In genomic region chr7:1365846-1366245, GRCh38 we compare ENCODE assay signal across 21 cellular contexts.
DNase-seq lines count a peak whose midpoint lies in the region; ATAC-seq and TF ChIP-seq lines count a peak whose summit lies in the region.
"Had no signal": no experiment of that assay in that cellular context is flagged by ENCODE, and none has a peak within 500 bp of the region (broad histone marks: within the 10 kb centered on the region; RNA-seq: fewer than 3 reads in every experiment).

No MANE protein-coding gene starts in this region.

- POLR2A ChIA-PET in IMR-90 (lab: Charles Lee; ENCODE audit: unreplicated experiment) (no interaction called here), WTC11 (lab: Charles Lee) (no interaction called here)

- H3K9ac ChIP-seq in BLaER1 (no peak overlapping the region), IMR-90 (ENCODE audit: low read depth, low read length) (no peak overlapping the region)

- H3K56ac ChIP-seq in IMR-90 (ENCODE audit: extremely low read depth, insufficient read depth, low read length) = no peak overlapping the region

- H2BK15ac ChIP-seq in IMR-90 (ENCODE audit: low read depth, low read length) = no peak overlapping the region

- H3K27me3 Mint-ChIP-seq in WTC11 (ENCODE audit: low read depth) (peaks cover 32% of the 10 kb centered on the region), endothelial cell (ENCODE audit: unreplicated experiment) (peaks cover 14% of the 10 kb centered on the region)

- H2AK9ac ChIP-seq in IMR-90 (replicated peaks; ENCODE audit: low read depth, low read length, poor library complexity) = no peak overlapping the region

- H3K9me3 ChIP-seq in BLaER1 (0 out of 2 replicates have a peak, but pooled peaks cover 5% of the 10 kb centered on the region), IMR-90 (ENCODE audit: control insufficient read depth, insufficient read depth, low read length) (peaks cover 12% of the 10 kb centered on the region), breast epithelium (peaks cover 10 to 16% of the 10 kb centered on the region in 2 donors)

- H4K91ac ChIP-seq in IMR-90 (ENCODE audit: insufficient read depth, low read depth, low read length) = no peak overlapping the region

- H4K8ac ChIP-seq in IMR-90 (ENCODE audit: low read depth in 2 of 2, low read length in 2 of 2) = no peak overlapping the region

- peak overlapping the region; percentile 96; the same call in 1 of the 2 replicates for H3K4me2 ChIP-seq in BLaER1
- H3K4me2 ChIP-seq in IMR-90 (ENCODE audit: low read depth, low read length) = no peak overlapping the region
- H3K4me2 ChIP-seq: A549 had no signal

- no peak for TF ChIP-seq CTCF in IMR-90 (conservative IDR thresholded peaks at IDR 0.05; ENCODE audit: low read depth, low read length)
- TF ChIP-seq CTCF in WTC11 (IDR thresholded peaks at IDR 0.05) = no peak
- no peak for TF ChIP-seq CTCF in endothelial cell (IDR thresholded peaks at IDR 0.05; ENCODE audit: unreplicated experiment)
- TF ChIP-seq CTCF in breast epithelium (IDR thresholded peaks at IDR 0.05) = no peak

- no peak for ATAC-seq in IMR-90 (ENCODE audit: low read depth)
- ATAC-seq in WTC11 = no peak
- ATAC-seq: A549, GM12878, HepG2 had no signal

- H2AK5ac ChIP-seq in IMR-90 (ENCODE audit: low read depth, low read length) = no peak overlapping the region

- no peaks in the 10 kb centered on the region for H3K79me1 ChIP-seq in IMR-90 (ENCODE audit: low read depth in 1 of 2, low read length in 2 of 2)

- dilution Hi-C loops in IMR-90 (cut with HindIII; ENCODE audit: low sequenced_read_pairs, unreplicated experiment) = no loop called here

- no peak overlapping the region for H2BK5ac ChIP-seq in IMR-90 (ENCODE audit: low read depth, low read length, poor library complexity, severe bottlenecking)

- no peak overlapping the region for H2BK20ac ChIP-seq in IMR-90 (ENCODE audit: low read depth, low read length)

- peaks cover 7% of the 10 kb centered on the region for H3K4me1 Mint-ChIP-seq in WTC11
- no peaks in the 10 kb centered on the region for H3K4me1 Mint-ChIP-seq in endothelial cell (ENCODE audit: unreplicated experiment)

- no peak overlapping the region for H3K4me3 Mint-ChIP-seq in WTC11
- peak overlapping the region; percentile 24 for H3K4me3 Mint-ChIP-seq in endothelial cell (ENCODE audit: unreplicated experiment)
- H3K4me3 Mint-ChIP-seq: CD14-positive monocyte, HFFc6 had no signal

- 68% methylated on average over 4 of the region's 7 CpGs; no CpG with 5 or more reads in 1 of the 2 experiments for WGBS in IMR-90 (ENCODE audit: extremely low coverage in 2 of 2, insufficient read length in 1 of 2), 2 experiments

- H3K18ac ChIP-seq in IMR-90 (ENCODE audit: low read depth, low read length) = no peak overlapping the region

- H3K36me3 Mint-ChIP-seq in WTC11 (no peaks in the 10 kb centered on the region), endothelial cell (ENCODE audit: low read depth, unreplicated experiment) (peaks cover 3% of the 10 kb centered on the region)
- H3K36me3 Mint-ChIP-seq: CD14-positive monocyte; CD4-positive, alpha-beta memory T cell had no signal

- in situ Hi-C loops in IMR-90 (cut with MboI; ENCODE audit: low sequenced_read_pairs) = no loop called here

- H2BK120ac ChIP-seq in IMR-90 (ENCODE audit: low read depth, low read length) = no peak overlapping the region

- H3K9me3 Mint-ChIP-seq in WTC11 (no peaks in the 10 kb centered on the region), endothelial cell (ENCODE audit: unreplicated experiment) (no peaks in the 10 kb centered on the region)

- CTCF ChIA-PET in IMR-90 (lab: Yijun Ruan, JAX) = no interaction called here
- CTCF ChIA-PET in WTC11 (lab: Charles Lee) = no interaction called here

- H3K27ac ChIP-seq in BLaER1 (no peak overlapping the region), IMR-90 (ENCODE audit: insufficient read depth, low read length) (no peak overlapping the region), breast epithelium (no peak overlapping the region)
- H3K27ac ChIP-seq: 22Rv1, A549 had no signal

- no peak overlapping the region for H3K14ac ChIP-seq in IMR-90 (replicated peaks; ENCODE audit: low read depth, low read length)

- H3K4me1 ChIP-seq in BLaER1 = peaks cover 54% of the 10 kb centered on the region
- no peaks in the 10 kb centered on the region for H3K4me1 ChIP-seq in IMR-90 (ENCODE audit: control insufficient read depth, insufficient read depth, low read length)
- H3K4me1 ChIP-seq in breast epithelium = no peaks in the 10 kb centered on the region

- TF ChIP-seq RAD21 in IMR-90 (IDR thresholded peaks at IDR 0.05; ENCODE audit: low read length) = no peak

- no peak for DNase-seq in IMR-90
- no peak for DNase-seq in WTC11 (ENCODE audit: low spot score)
- DNase-seq in endothelial cell (ENCODE audit: low spot score) = no peak
- DNase-seq in breast epithelium (ENCODE audit: low spot score in 2 of 2) = no peak
- no peak for DNase-seq in NCI-H82 treated with DMSO at 0.1 percent for 48 hours (lab: John Stamatoyannopoulos, UW; ENCODE audit: unreplicated experiment)
- DNase-seq in activated CD4-positive, alpha-beta T cell treated with anti-CD3 and anti-CD28 coated beads for 4 hours = no peak
- no peak for DNase-seq in COR-L47 (lab: John Stamatoyannopoulos, UW)
- DNase-seq: AML-193; CD4-positive, alpha-beta memory T cell; DMS 273 treated with DMSO at 0.1 percent for 48 hours; DMS53; DND-41; EL; HCEC 1CT; HFFc6 had no signal

- H3K23ac ChIP-seq in IMR-90 (ENCODE audit: low read depth, low read length) = no peak overlapping the region

- no peak overlapping the region for H4K5ac ChIP-seq in IMR-90 (ENCODE audit: low read depth, low read length)

- intact Hi-C loops in IMR-90 (cut with micrococcal nuclease) = no loop called here
- intact Hi-C loops in breast epithelium (cut with DNase I; ENCODE audit: low total_unique reads) = no loop called here

- no peaks in the 10 kb centered on the region for H3K9me1 ChIP-seq in IMR-90 (ENCODE audit: insufficient read depth, low read length)

- no TSS peak for BruUV-seq in IMR-90 (replicated peaks; lab: Mats Ljungman, UMichigan)

- TF ChIP-seq POLR2A in IMR-90 (IDR thresholded peaks at IDR 0.05; ENCODE audit: low read depth, low read length) = no peak
- no peak for TF ChIP-seq POLR2A in breast epithelium (IDR thresholded peaks at IDR 0.05)

- H3K27me3 ChIP-seq in BLaER1 (no peaks in the 10 kb centered on the region), IMR-90 (ENCODE audit: control insufficient read depth, insufficient read depth, low read length) (peaks cover 68% of the 10 kb centered on the region), breast epithelium (peaks cover 8 to 74% of the 10 kb centered on the region in 2 donors)

- H3K4ac ChIP-seq in IMR-90 (ENCODE audit: low read depth, low read length) = no peak overlapping the region

- peak overlapping the region; percentile 11 for H2AFZ ChIP-seq in IMR-90 (replicated peaks; ENCODE audit: low read length, poor library complexity)

- H3K4me3 ChIP-seq in BLaER1 (no peak overlapping the region), IMR-90 (ENCODE audit: insufficient read depth, low read depth, low read length) (no peak overlapping the region), breast epithelium (no peak overlapping the region)
- H3K4me3 ChIP-seq: A549, GM12878 had no signal

- H3K36me3 ChIP-seq in BLaER1 (no peaks in the 10 kb centered on the region), IMR-90 (ENCODE audit: control insufficient read depth, insufficient read depth, low read length) (no peaks in the 10 kb centered on the region), breast epithelium (no peaks in the 10 kb centered on the region)

- H3K27ac Mint-ChIP-seq in WTC11 = no peak overlapping the region
- H3K27ac Mint-ChIP-seq in endothelial cell (ENCODE audit: unreplicated experiment) = no peak overlapping the region
- H3K27ac Mint-ChIP-seq: CD14-positive monocyte; CD4-positive, alpha-beta memory T cell; HFFc6 had no signal

- H4K20me1 ChIP-seq in BLaER1 (no peaks in the 10 kb centered on the region), IMR-90 (ENCODE audit: insufficient read depth, low read length) (no peaks in the 10 kb centered on the region; the same call in 1 of the 2 replicates)

TF ChIP-seq in IMR-90, 13 proteins besides CTCF, POLR2A, EP300 and RAD21:
- TF ChIP-seq NFE2L2 (IDR thresholded peaks at IDR 0.05; ENCODE audit: low read depth, low read length) = no peak
- TF ChIP-seq MAFK (IDR thresholded peaks at IDR 0.05; ENCODE audit: low read depth, low read length) = no peak
- TF ChIP-seq SMC3 (IDR thresholded peaks at IDR 0.05; ENCODE audit: low read depth, low read length) = no peak
- no peak for TF ChIP-seq RFX5 (IDR thresholded peaks at IDR 0.05; ENCODE audit: low read depth, low read length)
- no peak for TF ChIP-seq MXI1 (IDR thresholded peaks at IDR 0.05; ENCODE audit: borderline replicate concordance, low read depth, low read length)
- no peak for TF ChIP-seq MAZ (IDR thresholded peaks at IDR 0.05; ENCODE audit: borderline replicate concordance, low read depth, low read length)
TF ChIP-seq in IMR-90: peak in this region for 0.

TF ChIP-seq in WTC11, 78 proteins besides CTCF, POLR2A, EP300 and RAD21 (continues in another document):
- TF ChIP-seq SP1 (CRISPR knock-in tag; conservative IDR thresholded peaks at IDR 0.05) = no peak
- TF ChIP-seq ATF3 (CRISPR knock-in tag; conservative IDR thresholded peaks at IDR 0.05) = no peak
- no peak for TF ChIP-seq ZBTB43 (CRISPR knock-in tag; IDR thresholded peaks at IDR 0.05)
